Comparison of ENCODE assay signal across 8 cellular contexts in the genomic region with DNA sequence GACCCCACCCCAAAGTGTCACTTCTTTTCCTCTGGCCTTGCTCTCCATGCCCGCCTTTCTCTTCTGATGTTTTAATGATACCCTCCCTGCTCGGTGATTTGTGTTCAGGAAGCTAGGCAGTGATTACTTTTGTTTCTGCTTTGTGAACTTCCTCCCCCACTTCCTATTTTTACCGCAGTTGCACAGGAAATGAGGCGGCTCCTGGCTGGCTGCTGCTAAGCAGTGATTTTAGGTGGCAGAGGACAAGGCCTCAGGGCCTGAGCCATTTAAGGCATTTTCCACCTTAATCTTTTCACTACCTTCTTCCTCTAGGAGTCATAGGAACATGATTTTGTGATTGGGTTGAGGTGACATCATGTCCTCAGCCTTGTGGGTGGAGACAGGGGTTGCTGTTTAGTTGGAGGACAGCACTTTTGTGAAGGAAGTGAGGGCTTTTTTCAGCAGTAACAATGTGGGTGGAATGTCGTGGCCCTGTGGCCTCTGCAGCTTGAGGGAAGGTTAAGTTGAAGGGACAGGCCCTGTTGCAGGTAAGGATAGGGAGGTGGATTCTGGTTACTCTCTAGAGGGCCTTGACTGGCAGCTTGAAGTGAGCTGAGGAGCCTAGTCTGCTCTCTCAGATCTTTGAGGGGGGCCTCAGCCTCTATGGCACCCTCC. TPM values are rescaled to one million over a fixed set of nuclear protein-coding genes. Genes with fewer than 3 reads are reported as not detected.
DNase-seq lines count a peak whose midpoint lies in the region; ATAC-seq and TF ChIP-seq lines count a peak whose summit lies in the region.

No MANE protein-coding gene starts in this region.

- DNase-seq in GM12864 (ENCODE audit: low read depth) (peak; percentile 79), Right ventricle myocardium superior (peak; percentile 70), aorta (peak; percentile 80 to 81), epidermal melanocyte (ENCODE audit: insufficient read length, low spot score) (no peak)
- peak in 3 of 4 experiments; percentile 5 to 56 (median 55) for DNase-seq in activated naive CD4-positive, alpha-beta T cell (lab: John Stamatoyannopoulos, UW)

- peak; percentile 39; the same call in 1 of the 2 replicates for TF ChIP-seq POLR2A in Raji (IDR thresholded peaks at IDR 0.05; ENCODE audit: insufficient read depth, low read depth, low read length)

- ATAC-seq in HG02884 (IDR thresholded peaks at IDR 0.05; ENCODE audit: unreplicated experiment) (peak; percentile 75), Right ventricle myocardium superior (ENCODE audit: poor library complexity) (peak; percentile 70), aorta (ENCODE audit: low FRiP score) (peak; percentile 76)

- H3K9ac ChIP-seq in rectal smooth muscle tissue (ENCODE audit: low read length) = no peak overlapping the region

- 7 to 12% methylated on average over 5 of the region's 5 CpGs for WGBS in aorta, 2 donors

- H3K27me3 ChIP-seq in rectal smooth muscle tissue (ENCODE audit: control insufficient read depth, insufficient read depth, low read length) = no peaks in the 10 kb centered on the region
- no peaks in the 10 kb centered on the region for H3K27me3 ChIP-seq in aorta (ENCODE audit: control insufficient read depth in 1 of 2, insufficient read depth in 2 of 2, low read length in 1 of 2)

- H3K4me1 ChIP-seq in rectal smooth muscle tissue (ENCODE audit: control insufficient read depth, insufficient read depth, low read length) (no peaks in the 10 kb centered on the region), aorta (ENCODE audit: control insufficient read depth in 1 of 2, insufficient read depth in 2 of 2, low read length in 2 of 2) (peaks cover 5 to 7% of the 10 kb centered on the region in 2 donors)

- H3K9me3 ChIP-seq in aorta (ENCODE audit: control insufficient read depth, low read length) = no peaks in the 10 kb centered on the region

- peak overlapping the region; percentile 1 for H3K27ac ChIP-seq in rectal smooth muscle tissue (ENCODE audit: low read depth, low read length)
- peak overlapping the region; percentile 87 to 97 for H3K27ac ChIP-seq in aorta (ENCODE audit: low read depth in 1 of 2, low read length in 2 of 2)

- no peaks in the 10 kb centered on the region for H3K36me3 ChIP-seq in rectal smooth muscle tissue (ENCODE audit: control insufficient read depth, insufficient read depth, low read length)
- H3K36me3 ChIP-seq in aorta (ENCODE audit: control insufficient read depth in 1 of 2, insufficient read depth in 2 of 2, low read length in 1 of 2) = no peaks in the 10 kb centered on the region

- no peak for TF ChIP-seq CTCF in GM12864 (IDR thresholded peaks at IDR 0.05; ENCODE audit: low read depth, low read length, missing control alignments)

- H3K4me3 ChIP-seq in GM12864 (ENCODE audit: low read depth, low read length) (peak overlapping the region; percentile 23), rectal smooth muscle tissue (ENCODE audit: low read length) (no peak overlapping the region), aorta (ENCODE audit: low read length in 2 of 2) (no peak overlapping the region)

- intact Hi-C loops in Right ventricle myocardium superior (cut with DNase I) (loop anchor here (10.0 kb wide), 1 partner anchor 55 kb away; no protein-coding TSS in a partner anchor), aorta (cut with DNase I) (loop anchor here in 1 of 2 donors (10.0 kb wide), 1 partner anchor 65 kb away; no protein-coding TSS in a partner anchor)

RNA-seq across cellular contexts. Expression of a gene that starts 15.7 kb away (rescaled TPM):
- 15.3 TPM for total RNA-seq in Right ventricle myocardium superior
- 10 to 100 TPM; 49.0 to 73.2 TPM for total RNA-seq in aorta
- polyA plus RNA-seq in aorta = 10 to 100 TPM in 1 of 2 donors, 1 to 10 TPM in 1; 3.0 to 11.3 TPM
